ENCODE assay signal across 27 cellular contexts in genomic region chr1:230701434-230701833, GRCh38. TPM values are rescaled to one million over a fixed set of nuclear protein-coding genes. Genes with fewer than 3 reads are reported as not detected.
"Had no signal": no experiment of that assay in that cellular context is flagged by ENCODE, and none has a peak within 500 bp of the region (broad histone marks: within the 10 kb centered on the region; RNA-seq: fewer than 3 reads in every experiment).

No MANE protein-coding gene starts in this region.

- ATAC-seq: foreskin keratinocyte; left colon; left ventricle myocardium superior; mucosa of descending colon; natural killer cell; sciatic nerve; stimulated activated naive B cell treated with anti-CD40 and anti-IgM and Interleukin-4, amounts not matched to agents 10 μg/mL and 1 μg/mL and 100 μg/mL, for 72 hours had no signal

- DNase-seq: foreskin keratinocyte; kidney; left colon; left ventricle myocardium superior; mesendoderm; mucosa of descending colon; natural killer cell; ovary; retina; spleen; stimulated activated CD4-positive, alpha-beta T cell treated with anti-CD3 and anti-CD28 coated beads, Interleukin-15, amount 100 ng/mL, for 24 hours; stimulated activated CD4-positive, alpha-beta T cell treated with anti-CD3 and anti-CD28 coated beads, Interleukin-1b, Interleukin-23, amount 100 ng/mL, for 48 hours; stimulated activated CD4-positive, alpha-beta T cell treated with anti-CD3 and anti-CD28 coated beads, Interleukin-4, amount 100 ng/mL, for 24 hours; stimulated activated naive B cell treated with anti-CD40 and anti-IgM and Interleukin-4, amounts not matched to agents 10 μg/mL and 1 μg/mL and 100 μg/mL, for 72 hours; thyroid gland had no signal

- H3K4me1 ChIP-seq: foreskin keratinocyte, prostate gland, spleen, suprapubic skin, thyroid gland had no signal

- H3K9me3 ChIP-seq: mucosa of descending colon, ovary, prostate gland, spleen, suprapubic skin, thyroid gland had no signal

- H3K4me1 Mint-ChIP-seq: central memory CD8-positive, alpha-beta T cell; natural killer cell; stimulated activated naive B cell treated with anti-CD40 and anti-IgM and Interleukin-4, amounts not matched to agents 10 μg/mL and 1 μg/mL and 100 μg/mL, for 72 hours had no signal

- H3K27me3 Mint-ChIP-seq: central memory CD8-positive, alpha-beta T cell; dendritic cell treated with granulocyte-macrophage colony-stimulating factor and Interleukin-4, amounts not matched to agents 40 ng/mL and 50 ng/mL, for 4 days; type B pancreatic cell had no signal

- H3K9me3 Mint-ChIP-seq: central memory CD8-positive, alpha-beta T cell; dendritic cell treated with granulocyte-macrophage colony-stimulating factor and Interleukin-4, amounts not matched to agents 40 ng/mL and 50 ng/mL, for 4 days; natural killer cell; neural crest cell; stimulated activated naive B cell treated with anti-CD40 and anti-IgM and Interleukin-4, amounts not matched to agents 10 μg/mL and 1 μg/mL and 100 μg/mL, for 72 hours; type B pancreatic cell had no signal

- H3K4me3 ChIP-seq: hepatocyte, lung, mucosa of descending colon, ovary, prostate gland, spleen, suprapubic skin, thyroid gland had no signal

- H2AFZ ChIP-seq: hepatocyte had no signal

- H3K79me2 ChIP-seq: hepatocyte had no signal

- H3K27ac Mint-ChIP-seq: dendritic cell treated with granulocyte-macrophage colony-stimulating factor and Interleukin-4, amounts not matched to agents 40 ng/mL and 50 ng/mL, for 4 days; natural killer cell; stimulated activated naive B cell treated with anti-CD40 and anti-IgM and Interleukin-4, amounts not matched to agents 10 μg/mL and 1 μg/mL and 100 μg/mL, for 72 hours; type B pancreatic cell had no signal

- H3K36me3 ChIP-seq: ovary, prostate gland, spleen, suprapubic skin, thyroid gland had no signal

- H3K4me3 Mint-ChIP-seq: central memory CD8-positive, alpha-beta T cell; dendritic cell treated with granulocyte-macrophage colony-stimulating factor and Interleukin-4, amounts not matched to agents 40 ng/mL and 50 ng/mL, for 4 days; natural killer cell; neural crest cell; stimulated activated naive B cell treated with anti-CD40 and anti-IgM and Interleukin-4, amounts not matched to agents 10 μg/mL and 1 μg/mL and 100 μg/mL, for 72 hours; type B pancreatic cell had no signal

- FAIRE-seq: colon, kidney, urothelium cell line had no signal

- H3K4me2 ChIP-seq: hepatocyte had no signal

- H3K36me3 Mint-ChIP-seq: natural killer cell; stimulated activated naive B cell treated with anti-CD40 and anti-IgM and Interleukin-4, amounts not matched to agents 10 μg/mL and 1 μg/mL and 100 μg/mL, for 72 hours; type B pancreatic cell had no signal

- H3K27ac ChIP-seq: foreskin keratinocyte, hepatocyte, ovary, prostate gland, spleen, suprapubic skin, thyroid gland had no signal

- H3K27me3 ChIP-seq: hepatocyte, ovary, spleen, suprapubic skin, thyroid gland had no signal

RNA-seq across cellular contexts. Expression of gene AGT, which starts 12.5 kb away (rescaled TPM):
- total RNA-seq: foreskin keratinocyte, natural killer cell had no signal

RNA-seq across cellular contexts. Expression of gene CAPN9, which starts 45.8 kb away (rescaled TPM):
- total RNA-seq: epithelial cell of proximal tubule, foreskin keratinocyte, natural killer cell, spleen, thyroid gland had no signal
